In genomic region chr2:73063909-73064875, GRCh38 we compare ENCODE assay signal across 11 cellular contexts. TPM values are rescaled to one million over a fixed set of nuclear protein-coding genes. Genes with fewer than 3 reads are reported as not detected.
A peak's percentile ranks its signal among the peaks of the same experiment; 100 is the strongest.
DNase-seq lines count a peak whose midpoint lies in the region; ATAC-seq lines count a peak whose summit lies in the region.
"Had no signal": no experiment of that assay in that cellular context is flagged by ENCODE, and none has a peak within 500 bp of the region (broad histone marks: within the 10 kb centered on the region; RNA-seq: fewer than 3 reads in every experiment).

No MANE protein-coding gene starts in this region.

- peaks cover 30% of the 10 kb centered on the region for H3K4me1 Mint-ChIP-seq in stimulated activated naive CD8-positive, alpha-beta T cell treated with anti-CD3 and anti-CD28 coated beads, Interleukin-15, amount 100 ng/mL, for 72 hours
- H3K4me1 Mint-ChIP-seq in T-cell = peaks cover 12 to 25% (median 15%) of the 10 kb centered on the region in 3 donors
- peaks cover 20% of the 10 kb centered on the region for H3K4me1 Mint-ChIP-seq in activated CD8-positive, alpha-beta T cell treated with anti-CD3 and anti-CD28 coated beads, Interleukin-2, amount 10 ng/mL, durations not matched to agents 7 days and 5 days (ENCODE audit: low read depth)

- CTCF ChIA-PET in T-cell (lab: Charles Lee) = no interaction called here
- CTCF ChIA-PET in activated CD8-positive, alpha-beta T cell treated with anti-CD3 and anti-CD28 coated beads, Interleukin-2, amount 10 ng/mL, durations not matched to agents 7 days and 5 days (lab: Charles Lee) = interaction anchor here (1.7 kb wide), 1 partner anchor 148 kb away, joined by 5 read pairs; no protein-coding TSS in a partner anchor

- no peak overlapping the region for H3K4me3 Mint-ChIP-seq in stimulated activated naive CD8-positive, alpha-beta T cell treated with anti-CD3 and anti-CD28 coated beads, Interleukin-15, amount 100 ng/mL, for 72 hours
- H3K4me3 Mint-ChIP-seq in T-cell = no peak overlapping the region
- no peak overlapping the region for H3K4me3 Mint-ChIP-seq in activated CD8-positive, alpha-beta T cell treated with anti-CD3 and anti-CD28 coated beads, Interleukin-2, amount 10 ng/mL, durations not matched to agents 7 days and 5 days

- POLR2A ChIA-PET in T-cell (lab: Charles Lee) = no interaction called here
- POLR2A ChIA-PET in activated CD8-positive, alpha-beta T cell treated with anti-CD3 and anti-CD28 coated beads, Interleukin-2, amount 10 ng/mL, durations not matched to agents 7 days and 5 days (lab: Charles Lee) = interaction anchor here (1.7 kb wide), 1 partner anchor 41 kb away, joined by 3 read pairs; no protein-coding TSS in a partner anchor

- no peak for DNase-seq in stimulated activated naive CD8-positive, alpha-beta T cell treated with anti-CD3 and anti-CD28 coated beads, Interleukin-15, Interleukin-2, amounts not matched to agents 100 U/mL and 50 U/mL, for 24 hours
- DNase-seq in stimulated activated naive CD8-positive, alpha-beta T cell treated with anti-CD3 and anti-CD28 coated beads, Interleukin-15, amount 100 ng/mL, for 72 hours = no peak
- DNase-seq in amniotic epithelial cell (ENCODE audit: low read depth) (peak; percentile 79), iPS-NIHi7 (ENCODE audit: extremely low spot score) (peak; percentile 54), T-cell (no peak)
- no peak for DNase-seq in NK-92 treated with Interleukin-12 subunit alpha and Interleukin-12 subunit beta, amount 100 ng/mL, for 24 hours (lab: John Stamatoyannopoulos, UW)
- DNase-seq in activated CD8-positive, alpha-beta T cell treated with anti-CD3 and anti-CD28 coated beads, Interleukin-2, amount 10 ng/mL, durations not matched to agents 7 days and 5 days = no peak
- DNase-seq: activated gamma-delta T cell treated with Interleukin-2 at 50 U/mL for 16 hours, Kasumi-1, right lobe of liver had no signal

- H3K27me3 Mint-ChIP-seq in stimulated activated naive CD8-positive, alpha-beta T cell treated with anti-CD3 and anti-CD28 coated beads, Interleukin-15, amount 100 ng/mL, for 72 hours = no peaks in the 10 kb centered on the region
- no peaks in the 10 kb centered on the region for H3K27me3 Mint-ChIP-seq in T-cell
- H3K27me3 Mint-ChIP-seq in activated CD8-positive, alpha-beta T cell treated with anti-CD3 and anti-CD28 coated beads, Interleukin-2, amount 10 ng/mL, durations not matched to agents 7 days and 5 days (ENCODE audit: low read depth) = no peaks in the 10 kb centered on the region

- no peak overlapping the region for H3K27ac Mint-ChIP-seq in stimulated activated naive CD8-positive, alpha-beta T cell treated with anti-CD3 and anti-CD28 coated beads, Interleukin-15, amount 100 ng/mL, for 72 hours
- no peak overlapping the region for H3K27ac Mint-ChIP-seq in T-cell
- H3K27ac Mint-ChIP-seq in activated CD8-positive, alpha-beta T cell treated with anti-CD3 and anti-CD28 coated beads, Interleukin-2, amount 10 ng/mL, durations not matched to agents 7 days and 5 days = no peak overlapping the region

- ATAC-seq in stimulated activated naive CD8-positive, alpha-beta T cell treated with anti-CD3 and anti-CD28 coated beads, Interleukin-15, Interleukin-2, amounts not matched to agents 100 U/mL and 50 U/mL, for 24 hours = peak; percentile 60
- no peak for ATAC-seq in stimulated activated naive CD8-positive, alpha-beta T cell treated with anti-CD3 and anti-CD28 coated beads, Interleukin-15, amount 100 ng/mL, for 72 hours
- ATAC-seq in T-cell (replicated peaks in 1 of 4) (no peak), GM21529 (IDR thresholded peaks at IDR 0.05; ENCODE audit: unreplicated experiment) (no peak)
- no peak for ATAC-seq in activated CD8-positive, alpha-beta T cell treated with anti-CD3 and anti-CD28 coated beads, Interleukin-2, amount 10 ng/mL, durations not matched to agents 7 days and 5 days

- H3K36me3 Mint-ChIP-seq in T-cell = peaks cover 4% of the 10 kb centered on the region
- peaks cover 8% of the 10 kb centered on the region for H3K36me3 Mint-ChIP-seq in activated CD8-positive, alpha-beta T cell treated with anti-CD3 and anti-CD28 coated beads, Interleukin-2, amount 10 ng/mL, durations not matched to agents 7 days and 5 days (ENCODE audit: low read depth)

- no peaks in the 10 kb centered on the region for H3K9me3 Mint-ChIP-seq in stimulated activated naive CD8-positive, alpha-beta T cell treated with anti-CD3 and anti-CD28 coated beads, Interleukin-15, amount 100 ng/mL, for 72 hours
- H3K9me3 Mint-ChIP-seq in T-cell = no peaks in the 10 kb centered on the region
- H3K9me3 Mint-ChIP-seq in activated CD8-positive, alpha-beta T cell treated with anti-CD3 and anti-CD28 coated beads, Interleukin-2, amount 10 ng/mL, durations not matched to agents 7 days and 5 days (ENCODE audit: insufficient read depth) = no peaks in the 10 kb centered on the region

RNA-seq across cellular contexts. Expression of gene SFXN5, which starts 7.3 kb away (rescaled TPM):
- total RNA-seq in T-cell = 10 to 100 TPM in 2 of 5 donors, 1 to 10 TPM in 3; 6.3 to 14.2 (median 9.7) TPM
- 10 to 100 TPM; 15.7 to 18.6 TPM for total RNA-seq in activated CD8-positive, alpha-beta T cell treated with anti-CD3 and anti-CD28 coated beads, Interleukin-2, amount 10 ng/mL, durations not matched to agents 7 days and 5 days

RNA-seq across cellular contexts. Expression of gene RAB11FIP5, which starts 48.6 kb away (rescaled TPM):
- 10 to 100 TPM in 4 of 5 donors, 1 to 10 TPM in 1; 7.9 to 15.2 (median 11.0) TPM for total RNA-seq in T-cell
- total RNA-seq in activated CD8-positive, alpha-beta T cell treated with anti-CD3 and anti-CD28 coated beads, Interleukin-2, amount 10 ng/mL, durations not matched to agents 7 days and 5 days = 1 to 10 TPM; 1.4 to 1.7 TPM

Comparison
In these comparisons a context has a peak if more than half of its experiments do, and no peak if none do; other contexts are left out.
1. DNase-seq: peak in amniotic epithelial cell (single experiment) and iPS-NIHi7 (single experiment); none in stimulated activated naive CD8-positive, alpha-beta T cell treated with anti-CD3 and anti-CD28 coated beads, Interleukin-15, Interleukin-2, amounts not matched to agents 100 U/mL and 50 U/mL, for 24 hours (single experiment), stimulated activated naive CD8-positive, alpha-beta T cell treated with anti-CD3 and anti-CD28 coated beads, Interleukin-15, amount 100 ng/mL, for 72 hours (0 of 2), NK-92 treated with Interleukin-12 subunit alpha and Interleukin-12 subunit beta, amount 100 ng/mL, for 24 hours (single experiment), T-cell (0 of 34) and activated CD8-positive, alpha-beta T cell treated with anti-CD3 and anti-CD28 coated beads, Interleukin-2, amount 10 ng/mL, durations not matched to agents 7 days and 5 days (single experiment).